ENCODE assay signal across 31 cellular contexts in genomic region chr18:46456691-46457090, GRCh38.
DNase-seq lines count a peak whose midpoint lies in the region; TF ChIP-seq lines count a peak whose summit lies in the region.
"Had no signal": no experiment of that assay in that cellular context is flagged by ENCODE, and none has a peak within 500 bp of the region (broad histone marks: within the 10 kb centered on the region; RNA-seq: fewer than 3 reads in every experiment).

No MANE protein-coding gene starts in this region.

- H3K4me3 Mint-ChIP-seq in CD4-positive, alpha-beta memory T cell, result no peak overlapping the region
- H3K4me3 Mint-ChIP-seq: B cell; CD14-positive monocyte; CD4-positive, alpha-beta T cell; CD4-positive, CD25-positive, alpha-beta regulatory T cell; CD8-positive, alpha-beta memory T cell; CD8-positive, alpha-beta T cell had no signal

- no peaks in the 10 kb centered on the region for H3K36me3 ChIP-seq in H7 (replicated peaks; ENCODE audit: control insufficient read depth, insufficient read depth, low read length)
- peaks cover 0 to 48% (median under 1%) of the 10 kb centered on the region in 6 donors for H3K36me3 ChIP-seq in spleen
- no peaks in the 10 kb centered on the region for H3K36me3 ChIP-seq in CD4-positive, alpha-beta memory T cell (ENCODE audit: insufficient read depth, low read length)
- H3K36me3 ChIP-seq: BE2C had no signal

- H3K9me3 ChIP-seq in spleen, result peaks cover 0 to 4% (median under 1%) of the 10 kb centered on the region in 8 donors
- H3K9me3 ChIP-seq in CD4-positive, alpha-beta memory T cell (ENCODE audit: control insufficient read depth in 1 of 2, low read length in 2 of 2), result no peaks in the 10 kb centered on the region
- H3K9me3 ChIP-seq: A549; BE2C; BLaER1; BLaER1 treated with 17β-estradiol and CSF1 and Interleukin-3, amounts not matched to agents 10 nM and 100 nM; Caco-2 had no signal

- peak; percentile 21 for DNase-seq in D341Med (ENCODE audit: low spot score)
- DNase-seq in H7, result peak; percentile 18
- DNase-seq in iPS-NIHi7 (ENCODE audit: extremely low spot score), result peak; percentile 6
- peak; percentile 62 for DNase-seq in spleen
- no peak for DNase-seq in CD4-positive, alpha-beta memory T cell
- DNase-seq in AML-193 (lab: John Stamatoyannopoulos, UW), result no peak
- no peak for DNase-seq in coronary artery (ENCODE audit: low spot score)
- DNase-seq in iPS-NIHi11 (ENCODE audit: low spot score), result no peak
- DNase-seq: 8988T; ACHN; BE2C; C1 segment of cervical spinal cord; Caco-2; Calu3; CD4-positive, alpha-beta T cell; CD4-positive, CD25-positive, alpha-beta regulatory T cell; CD8-positive, alpha-beta memory T cell; CD8-positive, alpha-beta T cell; COR-L47; DMS 273 treated with DMSO at 0.1 percent for 48 hours; DMS153; DMS79; DMS79 treated with DMSO at 0.1 percent for 48 hours; DND-41; EL had no signal

- POLR2A ChIA-PET in CD4-positive, alpha-beta memory T cell (lab: Charles Lee; ENCODE audit: partially characterized antibody), result no interaction called here

- H3K27me3 ChIP-seq in H7 (ENCODE audit: control insufficient read depth, insufficient read depth, low read length) (no peaks in the 10 kb centered on the region), spleen (replicated peaks in 1 of 7) (no peaks in the 10 kb centered on the region)
- H3K27me3 ChIP-seq in CD4-positive, alpha-beta memory T cell (ENCODE audit: insufficient read depth, low read length), result no peaks in the 10 kb centered on the region
- H3K27me3 ChIP-seq: BE2C; BLaER1; BLaER1 treated with 17β-estradiol and CSF1 and Interleukin-3, amounts not matched to agents 10 nM and 100 nM had no signal

- no peak overlapping the region for H3K27ac Mint-ChIP-seq in CD4-positive, alpha-beta memory T cell
- H3K27ac Mint-ChIP-seq: B cell; CD14-positive monocyte; CD4-positive, alpha-beta T cell; CD8-positive, alpha-beta memory T cell; CD8-positive, alpha-beta T cell had no signal

- CTCF ChIA-PET in CD4-positive, alpha-beta memory T cell (lab: Charles Lee; ENCODE audit: partially characterized antibody), result no interaction called here

- no peak for TF ChIP-seq POLR2A in spleen (IDR thresholded peaks at IDR 0.05)

- TF ChIP-seq CTCF in spleen (IDR thresholded peaks at IDR 0.05 in 8 of 11, conservative IDR thresholded peaks at IDR 0.05 in 3 of 11) (no peak), coronary artery (IDR thresholded peaks at IDR 0.05) (no peak)

- H3K4me1 ChIP-seq in spleen, result no peaks in the 10 kb centered on the region
- no peaks in the 10 kb centered on the region for H3K4me1 ChIP-seq in CD4-positive, alpha-beta memory T cell (ENCODE audit: insufficient read depth, low read length)
- H3K4me1 ChIP-seq: A549, BE2C, Caco-2 had no signal

- H3K36me3 Mint-ChIP-seq in CD4-positive, alpha-beta memory T cell, result no peaks in the 10 kb centered on the region
- H3K36me3 Mint-ChIP-seq: CD14-positive monocyte; CD4-positive, CD25-positive, alpha-beta regulatory T cell; CD8-positive, alpha-beta T cell had no signal

- H3K9me3 Mint-ChIP-seq in CD4-positive, alpha-beta memory T cell, result peaks cover 0 to 2% (median 0%) of the 10 kb centered on the region in 8 donors
- H3K9me3 Mint-ChIP-seq: CD4-positive, alpha-beta T cell; CD8-positive, alpha-beta memory T cell; CD8-positive, alpha-beta T cell had no signal

- intact Hi-C loops in spleen (cut with DNase I; ENCODE audit: low total_unique reads), result no loop called here
- intact Hi-C loops in CD4-positive, alpha-beta memory T cell (cut with micrococcal nuclease), result no loop called here

- H3K27ac ChIP-seq in spleen (no peak overlapping the region), coronary artery (no peak overlapping the region)
- H3K27ac ChIP-seq in CD4-positive, alpha-beta memory T cell (ENCODE audit: low read depth, low read length), result no peak overlapping the region
- H3K27ac ChIP-seq: 22Rv1; A549; BLaER1; BLaER1 treated with 17β-estradiol and CSF1 and Interleukin-3, amounts not matched to agents 10 nM and 100 nM had no signal

- 86 to 98% (median 92%) methylated on average over 13 of the region's 13 CpGs for WGBS in spleen, 5 donors

- no peaks in the 10 kb centered on the region for H3K4me1 Mint-ChIP-seq in CD4-positive, alpha-beta memory T cell
- H3K4me1 Mint-ChIP-seq: B cell; CD14-positive monocyte; CD4-positive, CD25-positive, alpha-beta regulatory T cell; CD8-positive, alpha-beta memory T cell had no signal

- H3K27me3 Mint-ChIP-seq in CD4-positive, alpha-beta memory T cell, result peaks cover 3 to 9% of the 10 kb centered on the region in 2 donors
- H3K27me3 Mint-ChIP-seq: CD4-positive, alpha-beta T cell had no signal

- no peak overlapping the region for H3K4me3 ChIP-seq in H7 (ENCODE audit: insufficient read depth, low read depth, low read length)
- H3K4me3 ChIP-seq in spleen, result no peak overlapping the region
- H3K4me3 ChIP-seq in CD4-positive, alpha-beta memory T cell (ENCODE audit: low read length in 2 of 2), result no peak overlapping the region
- H3K4me3 ChIP-seq in coronary artery, result no peak overlapping the region
- H3K4me3 ChIP-seq: A549; BLaER1; BLaER1 treated with 17β-estradiol and CSF1 and Interleukin-3, amounts not matched to agents 10 nM and 100 nM had no signal

Comparison
In these comparisons a context has a peak if more than half of its experiments do, and no peak if none do; other contexts are left out.
1. DNase-seq: peak in D341Med (single experiment), H7 (single experiment), iPS-NIHi7 (single experiment) and spleen (single experiment); none in CD4-positive, alpha-beta memory T cell (0 of 5), AML-193 (0 of 2), coronary artery (single experiment) and iPS-NIHi11 (single experiment).